Comparison of ENCODE assay signal across 1 cellular context in the genomic region with DNA sequence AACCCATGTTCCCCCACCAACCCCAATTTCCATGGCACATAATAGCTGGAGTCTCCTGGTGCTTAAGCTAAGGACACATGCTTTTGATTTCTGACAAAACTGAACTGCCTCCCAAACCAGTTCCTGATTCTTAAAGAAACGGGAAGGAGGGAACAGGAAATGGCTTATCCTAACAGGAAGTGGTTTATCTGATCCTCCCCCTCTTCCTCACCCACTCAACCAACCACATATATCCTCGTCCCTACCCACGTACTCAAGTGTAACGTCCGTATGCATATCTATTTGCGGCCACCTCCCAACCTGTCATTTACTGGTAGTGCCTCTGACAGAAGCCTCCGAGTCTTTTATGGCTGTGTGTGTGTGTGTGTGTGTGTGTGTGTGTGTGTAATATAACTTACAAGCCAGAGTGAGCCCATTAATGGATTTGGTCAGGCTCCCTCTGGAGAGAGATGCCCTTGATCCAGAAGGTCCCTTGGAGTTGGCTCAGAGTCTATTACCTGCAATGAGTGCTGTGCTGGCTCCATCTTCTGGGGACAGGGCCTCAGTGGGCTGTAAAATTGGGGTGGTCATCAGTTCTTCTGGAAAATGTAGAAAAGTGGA.
TF ChIP-seq lines count a peak whose summit lies in the region.

No MANE protein-coding gene starts in this region.

TF ChIP-seq in K562, 482 proteins besides CTCF, POLR2A, EP300 and RAD21 (continued from another document and continues in another):
- TF ChIP-seq ZNF282 (CRISPR knock-in tag; IDR thresholded peaks at IDR 0.05) (no peak), CHD1 (IDR thresholded peaks at IDR 0.05; ENCODE audit: low read length) (no peak), POLR2H (tag; IDR thresholded peaks at IDR 0.05; ENCODE audit: low read depth) (peak; percentile 88), FOXO4 (CRISPR knock-in tag; IDR thresholded peaks at IDR 0.05) (0 out of 2 replicates have a peak, but pooled peaks have one; percentile 34), NCOR1 (IDR thresholded peaks at IDR 0.05) (peak; percentile 61), CXXC5 (CRISPR knock-in tag; IDR thresholded peaks at IDR 0.05) (peak; percentile 88), NR4A1 (CRISPR knock-in tag; IDR thresholded peaks at IDR 0.05) (0 out of 2 replicates have a peak, but pooled peaks have one; percentile 66), NR4A1 (tag; IDR thresholded peaks at IDR 0.05) (peak; percentile 65; the same call in 1 of the 2 replicates), ELF2 (CRISPR knock-in tag; IDR thresholded peaks at IDR 0.05) (peak; percentile 74; the same call in 1 of the 2 replicates), TFE3 (CRISPR knock-in tag; IDR thresholded peaks at IDR 0.05) (peak; percentile 36), AFF1 (IDR thresholded peaks at IDR 0.05; ENCODE audit: low read depth in 1 of 2, partially characterized antibody in 2 of 2) (peak in 1 of 2 experiments; percentile 48), ZNF239 (CRISPR knock-in tag; IDR thresholded peaks at IDR 0.05) (peak; percentile 66; the same call in 1 of the 2 replicates), HDAC2 (IDR thresholded peaks at IDR 0.05) (peak; percentile 56; the same call in 1 of the 2 replicates), ZNF354B (CRISPR knock-in tag; IDR thresholded peaks at IDR 0.05) (no peak), ZNF175 (CRISPR knock-in tag; IDR thresholded peaks at IDR 0.05; ENCODE audit: low read depth) (peak; percentile 90), MAFG (tag; conservative IDR thresholded peaks at IDR 0.05) (no peak), BHLHE40 (IDR thresholded peaks at IDR 0.05; ENCODE audit: low read length) (no peak), RREB1 (CRISPR knock-in tag; IDR thresholded peaks at IDR 0.05) (peak; percentile 89), ZNF699 (CRISPR knock-in tag; IDR thresholded peaks at IDR 0.05; ENCODE audit: insufficient replicate concordance) (no peak), ZFX (CRISPR knock-in tag; IDR thresholded peaks at IDR 0.05) (no peak), FOXK2 (conservative IDR thresholded peaks at IDR 0.05 in 1 of 2, IDR thresholded peaks at IDR 0.05 in 1 of 2; ENCODE audit: low read depth in 2 of 2) (0 out of 4 replicates have a peak, but pooled peaks of 1 of the 2 experiments have one; percentile 42), HDAC6 (IDR thresholded peaks at IDR 0.05; ENCODE audit: low read depth, low read length) (no peak), CHAMP1 (IDR thresholded peaks at IDR 0.05) (peak; percentile 66; the same call in 1 of the 2 replicates), FOXA3 (CRISPR knock-in tag; conservative IDR thresholded peaks at IDR 0.05 in 1 of 2, IDR thresholded peaks at IDR 0.05 in 1 of 2) (0 out of 4 replicates have a peak, but pooled peaks of 1 of the 2 experiments have one; percentile 14), MXI1 (IDR thresholded peaks at IDR 0.05; ENCODE audit: low read depth, low read length) (no peak), STAG1 (CRISPR knock-in tag; IDR thresholded peaks at IDR 0.05; ENCODE audit: borderline replicate concordance) (no peak), DPF2 (IDR thresholded peaks at IDR 0.05) (peak; percentile 92), ZNF274 (IDR thresholded peaks at IDR 0.05; ENCODE audit: borderline replicate concordance, low read depth, low read length) (no peak), ZFP30 (CRISPR knock-in tag; IDR thresholded peaks at IDR 0.05; ENCODE audit: borderline replicate concordance) (no peak), LARP7 (IDR thresholded peaks at IDR 0.05) (0 out of 2 replicates have a peak, but pooled peaks have one; percentile 31), MCM3 (IDR thresholded peaks at IDR 0.05) (no peak)
- TF ChIP-seq, protein P1, sequence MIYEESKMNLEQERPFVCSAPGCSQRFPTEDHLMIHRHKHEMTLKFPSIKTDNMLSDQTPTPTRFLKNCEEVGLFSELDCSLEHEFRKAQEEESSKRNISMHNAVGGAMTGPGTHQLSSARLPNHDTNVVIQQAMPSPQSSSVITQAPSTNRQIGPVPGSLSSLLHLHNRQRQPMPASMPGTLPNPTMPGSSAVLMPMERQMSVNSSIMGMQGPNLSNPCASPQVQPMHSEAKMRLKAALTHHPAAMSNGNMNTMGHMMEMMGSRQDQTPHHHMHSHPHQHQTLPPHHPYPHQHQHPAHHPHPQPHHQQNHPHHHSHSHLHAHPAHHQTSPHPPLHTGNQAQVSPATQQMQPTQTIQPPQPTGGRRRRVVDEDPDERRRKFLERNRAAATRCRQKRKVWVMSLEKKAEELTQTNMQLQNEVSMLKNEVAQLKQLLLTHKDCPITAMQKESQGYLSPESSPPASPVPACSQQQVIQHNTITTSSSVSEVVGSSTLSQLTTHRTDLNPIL (CRISPR knock-in tag; IDR thresholded peaks at IDR 0.05): no peak
- TF ChIP-seq, protein P2, sequence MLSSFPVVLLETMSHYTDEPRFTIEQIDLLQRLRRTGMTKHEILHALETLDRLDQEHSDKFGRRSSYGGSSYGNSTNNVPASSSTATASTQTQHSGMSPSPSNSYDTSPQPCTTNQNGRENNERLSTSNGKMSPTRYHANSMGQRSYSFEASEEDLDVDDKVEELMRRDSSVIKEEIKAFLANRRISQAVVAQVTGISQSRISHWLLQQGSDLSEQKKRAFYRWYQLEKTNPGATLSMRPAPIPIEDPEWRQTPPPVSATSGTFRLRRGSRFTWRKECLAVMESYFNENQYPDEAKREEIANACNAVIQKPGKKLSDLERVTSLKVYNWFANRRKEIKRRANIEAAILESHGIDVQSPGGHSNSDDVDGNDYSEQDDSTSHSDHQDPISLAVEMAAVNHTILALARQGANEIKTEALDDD (IDR thresholded peaks at IDR 0.05): peak; percentile 77
- TF ChIP-seq, protein P3, sequence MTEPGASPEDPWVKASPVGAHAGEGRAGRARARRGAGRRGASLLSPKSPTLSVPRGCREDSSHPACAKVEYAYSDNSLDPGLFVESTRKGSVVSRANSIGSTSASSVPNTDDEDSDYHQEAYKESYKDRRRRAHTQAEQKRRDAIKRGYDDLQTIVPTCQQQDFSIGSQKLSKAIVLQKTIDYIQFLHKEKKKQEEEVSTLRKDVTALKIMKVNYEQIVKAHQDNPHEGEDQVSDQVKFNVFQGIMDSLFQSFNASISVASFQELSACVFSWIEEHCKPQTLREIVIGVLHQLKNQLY (CRISPR knock-in tag; conservative IDR thresholded peaks at IDR 0.05): no peak
- TF ChIP-seq, protein P4, sequence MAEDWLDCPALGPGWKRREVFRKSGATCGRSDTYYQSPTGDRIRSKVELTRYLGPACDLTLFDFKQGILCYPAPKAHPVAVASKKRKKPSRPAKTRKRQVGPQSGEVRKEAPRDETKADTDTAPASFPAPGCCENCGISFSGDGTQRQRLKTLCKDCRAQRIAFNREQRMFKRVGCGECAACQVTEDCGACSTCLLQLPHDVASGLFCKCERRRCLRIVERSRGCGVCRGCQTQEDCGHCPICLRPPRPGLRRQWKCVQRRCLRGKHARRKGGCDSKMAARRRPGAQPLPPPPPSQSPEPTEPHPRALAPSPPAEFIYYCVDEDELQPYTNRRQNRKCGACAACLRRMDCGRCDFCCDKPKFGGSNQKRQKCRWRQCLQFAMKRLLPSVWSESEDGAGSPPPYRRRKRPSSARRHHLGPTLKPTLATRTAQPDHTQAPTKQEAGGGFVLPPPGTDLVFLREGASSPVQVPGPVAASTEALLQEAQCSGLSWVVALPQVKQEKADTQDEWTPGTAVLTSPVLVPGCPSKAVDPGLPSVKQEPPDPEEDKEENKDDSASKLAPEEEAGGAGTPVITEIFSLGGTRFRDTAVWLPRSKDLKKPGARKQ (CRISPR knock-in tag; IDR thresholded peaks at IDR 0.05): no peak
